8 cellular contexts compared by ENCODE assay signal in the genomic region with DNA sequence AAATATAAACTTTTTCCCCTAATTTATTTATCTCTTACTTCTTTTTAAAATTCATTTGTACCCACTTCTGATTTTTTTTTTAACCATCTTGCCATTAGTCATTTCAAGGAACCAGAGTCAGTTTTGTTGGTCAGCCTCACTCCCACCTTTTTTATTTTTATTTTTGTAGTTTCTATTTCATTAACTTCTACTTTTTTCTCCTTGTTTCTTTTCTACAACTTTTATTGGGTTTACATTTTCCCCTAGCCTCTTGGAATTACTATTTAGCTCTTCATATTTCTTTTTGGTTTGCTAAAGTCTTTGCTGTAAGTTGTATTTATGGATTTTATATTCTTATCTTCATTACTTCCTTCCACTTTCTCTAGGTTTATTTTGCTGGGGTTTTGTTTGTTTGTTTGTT. TPM values are rescaled to one million over a fixed set of nuclear protein-coding genes. Genes with fewer than 3 reads are reported as not detected.
"Had no signal": no experiment of that assay in that cellular context is flagged by ENCODE, and none has a peak within 500 bp of the region (broad histone marks: within the 10 kb centered on the region; RNA-seq: fewer than 3 reads in every experiment).

No MANE protein-coding gene starts in this region.

- H3K4me3 ChIP-seq: GM23338 had no signal

- FAIRE-seq: H1, HepG2 had no signal

- H2AFZ ChIP-seq: GM23338 had no signal

- H3K4me2 ChIP-seq: GM23338 had no signal

- H3K27ac Mint-ChIP-seq: GM23338, H9, IgD-negative memory B cell had no signal

- H3K4me1 Mint-ChIP-seq: GM23338, H9, IgD-negative memory B cell had no signal

- H3K36me3 Mint-ChIP-seq: IgD-negative memory B cell had no signal

- DNase-seq: H9, HCEC 1CT, KG1 had no signal

- H3K4me3 Mint-ChIP-seq: GM23338, H9, IgD-negative memory B cell had no signal

- ATAC-seq: GM23338, HepG2 had no signal

- H3K27ac ChIP-seq: HL-60 had no signal

RNA-seq across cellular contexts. Expression of gene VEPH1, which starts 13.7 kb away (rescaled TPM):
- total RNA-seq: HepG2 had no signal
- polyA plus RNA-seq: HepG2, IgD-negative memory B cell had no signal
